Comparison of ENCODE assay signal across 1 cellular context in the genomic region with DNA sequence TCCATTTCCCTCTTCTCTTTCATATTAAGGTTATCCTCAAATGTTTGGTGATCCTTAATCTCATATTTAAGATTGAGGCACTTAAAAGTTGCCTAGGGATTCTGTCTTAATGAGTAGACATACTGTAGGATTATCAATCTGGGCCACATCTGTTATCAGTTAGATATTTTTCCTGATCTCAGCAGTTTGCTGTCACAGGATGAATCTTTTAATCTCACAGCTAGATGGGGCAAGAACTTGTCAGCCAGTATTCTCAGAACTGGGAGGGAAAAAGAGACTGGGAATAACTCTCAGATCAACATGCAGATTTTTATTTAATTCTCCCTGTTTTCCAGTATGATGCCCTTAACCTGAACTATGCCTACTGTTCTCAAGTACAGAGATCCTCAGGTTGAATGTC.
A peak's percentile ranks its signal among the peaks of the same experiment; 100 is the strongest.
TF ChIP-seq lines count a peak whose summit lies in the region.

No MANE protein-coding gene starts in this region.

TF ChIP-seq in HepG2, 621 proteins besides CTCF, POLR2A, EP300 and RAD21 (continued from another document):
- 0 out of 2 replicates have a peak, but pooled peaks have one; percentile 15 for TF ChIP-seq MAFF (IDR thresholded peaks at IDR 0.05; ENCODE audit: low read depth, low read length)
- no peak for TF ChIP-seq CHD4 (IDR thresholded peaks at IDR 0.05; ENCODE audit: borderline replicate concordance, low read length)
- TF ChIP-seq, protein P1, sequence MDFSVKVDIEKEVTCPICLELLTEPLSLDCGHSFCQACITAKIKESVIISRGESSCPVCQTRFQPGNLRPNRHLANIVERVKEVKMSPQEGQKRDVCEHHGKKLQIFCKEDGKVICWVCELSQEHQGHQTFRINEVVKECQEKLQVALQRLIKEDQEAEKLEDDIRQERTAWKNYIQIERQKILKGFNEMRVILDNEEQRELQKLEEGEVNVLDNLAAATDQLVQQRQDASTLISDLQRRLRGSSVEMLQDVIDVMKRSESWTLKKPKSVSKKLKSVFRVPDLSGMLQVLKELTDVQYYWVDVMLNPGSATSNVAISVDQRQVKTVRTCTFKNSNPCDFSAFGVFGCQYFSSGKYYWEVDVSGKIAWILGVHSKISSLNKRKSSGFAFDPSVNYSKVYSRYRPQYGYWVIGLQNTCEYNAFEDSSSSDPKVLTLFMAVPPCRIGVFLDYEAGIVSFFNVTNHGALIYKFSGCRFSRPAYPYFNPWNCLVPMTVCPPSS (IDR thresholded peaks at IDR 0.05) = no peak
- TF ChIP-seq TAF1 (CRISPR knock-in tag; IDR thresholded peaks at IDR 0.05) = no peak
- TF ChIP-seq HOXA7 (CRISPR knock-in tag; IDR thresholded peaks at IDR 0.05) = no peak
- TF ChIP-seq YY1 (IDR thresholded peaks at IDR 0.05; ENCODE audit: insufficient read depth, insufficient replicate concordance, low read depth, low read length) = no peak
- TF ChIP-seq ZIK1 (CRISPR knock-in tag; IDR thresholded peaks at IDR 0.05; ENCODE audit: borderline replicate concordance, low read depth) = no peak
- TF ChIP-seq MAFK (conservative IDR thresholded peaks at IDR 0.05 in 1 of 2, IDR thresholded peaks at IDR 0.05 in 1 of 2; ENCODE audit: low read length in 2 of 2) = peak; percentile 56 to 65
- TF ChIP-seq, protein P2, sequence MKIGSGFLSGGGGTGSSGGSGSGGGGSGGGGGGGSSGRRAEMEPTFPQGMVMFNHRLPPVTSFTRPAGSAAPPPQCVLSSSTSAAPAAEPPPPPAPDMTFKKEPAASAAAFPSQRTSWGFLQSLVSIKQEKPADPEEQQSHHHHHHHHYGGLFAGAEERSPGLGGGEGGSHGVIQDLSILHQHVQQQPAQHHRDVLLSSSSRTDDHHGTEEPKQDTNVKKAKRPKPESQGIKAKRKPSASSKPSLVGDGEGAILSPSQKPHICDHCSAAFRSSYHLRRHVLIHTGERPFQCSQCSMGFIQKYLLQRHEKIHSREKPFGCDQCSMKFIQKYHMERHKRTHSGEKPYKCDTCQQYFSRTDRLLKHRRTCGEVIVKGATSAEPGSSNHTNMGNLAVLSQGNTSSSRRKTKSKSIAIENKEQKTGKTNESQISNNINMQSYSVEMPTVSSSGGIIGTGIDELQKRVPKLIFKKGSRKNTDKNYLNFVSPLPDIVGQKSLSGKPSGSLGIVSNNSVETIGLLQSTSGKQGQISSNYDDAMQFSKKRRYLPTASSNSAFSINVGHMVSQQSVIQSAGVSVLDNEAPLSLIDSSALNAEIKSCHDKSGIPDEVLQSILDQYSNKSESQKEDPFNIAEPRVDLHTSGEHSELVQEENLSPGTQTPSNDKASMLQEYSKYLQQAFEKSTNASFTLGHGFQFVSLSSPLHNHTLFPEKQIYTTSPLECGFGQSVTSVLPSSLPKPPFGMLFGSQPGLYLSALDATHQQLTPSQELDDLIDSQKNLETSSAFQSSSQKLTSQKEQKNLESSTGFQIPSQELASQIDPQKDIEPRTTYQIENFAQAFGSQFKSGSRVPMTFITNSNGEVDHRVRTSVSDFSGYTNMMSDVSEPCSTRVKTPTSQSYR (CRISPR knock-in tag; IDR thresholded peaks at IDR 0.05; ENCODE audit: borderline replicate concordance) = no peak
